Comparison of ENCODE assay signal across 14 cellular contexts in genomic region chr5:113199122-113199905, GRCh38.
DNase-seq lines count a peak whose midpoint lies in the region; ATAC-seq, FAIRE-seq and TF ChIP-seq lines count a peak whose summit lies in the region.
"Had no signal": no experiment of that assay in that cellular context is flagged by ENCODE, and none has a peak within 500 bp of the region (broad histone marks: within the 10 kb centered on the region; RNA-seq: fewer than 3 reads in every experiment).

No MANE protein-coding gene starts in this region.

- peaks cover 7% of the 10 kb centered on the region for H3K36me3 Mint-ChIP-seq in MCF 10A (ENCODE audit: insufficient read depth, unreplicated experiment)
- H3K36me3 Mint-ChIP-seq in activated CD8-positive, alpha-beta T cell treated with anti-CD3 and anti-CD28 coated beads for 36 hours (ENCODE audit: low read depth) = no peaks in the 10 kb centered on the region
- H3K36me3 Mint-ChIP-seq: activated CD8-positive, alpha-beta memory T cell treated with anti-CD3 and anti-CD28 coated beads, Interleukin-2, amount 10 ng/mL, durations not matched to agents 7 days and 5 days had no signal

- H3K27me3 Mint-ChIP-seq in MCF 10A (ENCODE audit: insufficient read depth, unreplicated experiment) = no peaks in the 10 kb centered on the region
- H3K27me3 Mint-ChIP-seq in activated CD8-positive, alpha-beta T cell treated with anti-CD3 and anti-CD28 coated beads for 36 hours = no peaks in the 10 kb centered on the region
- H3K27me3 Mint-ChIP-seq: activated CD8-positive, alpha-beta memory T cell treated with anti-CD3 and anti-CD28 coated beads, Interleukin-2, amount 10 ng/mL, durations not matched to agents 7 days and 5 days had no signal

- CTCF ChIA-PET in MCF 10A (lab: Yijun Ruan, JAX) = interaction anchor here (0.7 to 1.0 kb wide), 4 partner anchors 33 to 132 kb away, joined by 3 read pairs; no protein-coding TSS in a partner anchor
- CTCF ChIA-PET in activated CD8-positive, alpha-beta T cell treated with anti-CD3 and anti-CD28 coated beads for 36 hours (lab: Charles Lee) = interaction anchor here (1.3 kb wide), 1 partner anchor 413 kb away, joined by 3 read pairs; no protein-coding TSS in a partner anchor

- H3K27ac Mint-ChIP-seq in MCF 10A (ENCODE audit: low read depth, unreplicated experiment) = no peak overlapping the region
- no peak overlapping the region for H3K27ac Mint-ChIP-seq in activated CD8-positive, alpha-beta T cell treated with anti-CD3 and anti-CD28 coated beads for 36 hours
- H3K27ac Mint-ChIP-seq: activated CD8-positive, alpha-beta memory T cell treated with anti-CD3 and anti-CD28 coated beads, Interleukin-2, amount 10 ng/mL, durations not matched to agents 7 days and 5 days had no signal

- H3K9me3 Mint-ChIP-seq in MCF 10A (ENCODE audit: unreplicated experiment) = no peaks in the 10 kb centered on the region
- H3K9me3 Mint-ChIP-seq in activated CD8-positive, alpha-beta T cell treated with anti-CD3 and anti-CD28 coated beads for 36 hours = no peaks in the 10 kb centered on the region

- no peak for ATAC-seq in HG02763 (IDR thresholded peaks at IDR 0.05; ENCODE audit: unreplicated experiment)
- ATAC-seq in activated CD8-positive, alpha-beta T cell treated with anti-CD3 and anti-CD28 coated beads for 36 hours = no peak
- no peak for ATAC-seq in GM21515 (IDR thresholded peaks at IDR 0.05; ENCODE audit: unreplicated experiment)
- ATAC-seq: activated CD8-positive, alpha-beta memory T cell treated with anti-CD3 and anti-CD28 coated beads, Interleukin-2, amount 10 ng/mL, durations not matched to agents 7 days and 5 days had no signal

- 46 to 64% (median 47%) methylated on average over 5 of the region's 5 CpGs for whole genome bisulfite sequencing in small intestine, 3 donors

- no peaks in the 10 kb centered on the region for H3K27me3 ChIP-seq in breast epithelium
- H3K27me3 ChIP-seq in small intestine (ENCODE audit: control insufficient read depth in 2 of 2, insufficient read depth in 2 of 2, low read length in 2 of 2) = no peaks in the 10 kb centered on the region

- peaks cover 33% of the 10 kb centered on the region for H3K4me1 Mint-ChIP-seq in MCF 10A (ENCODE audit: insufficient read depth, unreplicated experiment)
- H3K4me1 Mint-ChIP-seq in activated CD8-positive, alpha-beta T cell treated with anti-CD3 and anti-CD28 coated beads for 36 hours (ENCODE audit: low read depth) = no peaks in the 10 kb centered on the region
- H3K4me1 Mint-ChIP-seq: activated CD8-positive, alpha-beta memory T cell treated with anti-CD3 and anti-CD28 coated beads, Interleukin-2, amount 10 ng/mL, durations not matched to agents 7 days and 5 days had no signal

- H3K36me3 ChIP-seq in breast epithelium (no peaks in the 10 kb centered on the region), small intestine (ENCODE audit: control insufficient read depth in 2 of 2, insufficient read depth in 2 of 2, low read length in 2 of 2) (no peaks in the 10 kb centered on the region)

- TF ChIP-seq POLR2A in breast epithelium (IDR thresholded peaks at IDR 0.05) = no peak

- H3K27ac ChIP-seq in breast epithelium (no peak overlapping the region), small intestine (ENCODE audit: low read depth in 1 of 2, low read length in 1 of 2) (no peak overlapping the region)
- H3K27ac ChIP-seq: PC-9 had no signal

- no TSS peak for BruUV-seq in MCF 10A (replicated peaks; lab: Mats Ljungman, UMichigan)

- no peaks in the 10 kb centered on the region for H3K9me3 ChIP-seq in breast epithelium
- no peaks in the 10 kb centered on the region for H3K9me3 ChIP-seq in small intestine (ENCODE audit: control insufficient read depth, low read depth)

- H3K4me3 ChIP-seq in breast epithelium (no peak overlapping the region), small intestine (ENCODE audit: low read depth in 1 of 2, low read length in 2 of 2) (no peak overlapping the region)
- H3K4me3 ChIP-seq: PC-9 had no signal

- no peak for TF ChIP-seq CTCF in MCF 10A (IDR thresholded peaks at IDR 0.05; ENCODE audit: unreplicated experiment)
- no peak for TF ChIP-seq CTCF in breast epithelium (IDR thresholded peaks at IDR 0.05)
- no peak for TF ChIP-seq CTCF in activated CD8-positive, alpha-beta T cell treated with anti-CD3 and anti-CD28 coated beads for 36 hours (IDR thresholded peaks at IDR 0.05)

- H3K4me1 ChIP-seq in breast epithelium = peaks cover 0 to under 1% of the 10 kb centered on the region in 2 donors
- no peaks in the 10 kb centered on the region for H3K4me1 ChIP-seq in small intestine (ENCODE audit: control insufficient read depth in 2 of 2, insufficient read depth in 1 of 2, low read depth in 1 of 2, low read length in 1 of 2)

- intact Hi-C loops in MCF 10A (cut with micrococcal nuclease) = no loop called here
- intact Hi-C loops in breast epithelium (cut with DNase I; ENCODE audit: low total_unique reads) = no loop called here
- intact Hi-C loops in activated CD8-positive, alpha-beta T cell treated with anti-CD3 and anti-CD28 coated beads for 36 hours (cut with micrococcal nuclease) = no loop called here

- no peak for FAIRE-seq in small intestine (lab: Jason Lieb, UNC)
- FAIRE-seq: HTR-8/SVneo had no signal

- POLR2A ChIA-PET in MCF 10A (lab: Yijun Ruan, JAX) = interaction anchor here (0.7 to 1.9 kb wide), 5 partner anchors 32 to 95 kb away, joined by 3 to 9 read pairs (median 4); no protein-coding TSS in a partner anchor
- POLR2A ChIA-PET in activated CD8-positive, alpha-beta T cell treated with anti-CD3 and anti-CD28 coated beads for 36 hours (lab: Charles Lee) = interaction anchor here (0.6 kb wide), 1 partner anchor 541 kb away, joined by 6 read pairs; no protein-coding TSS in a partner anchor

- H3K4me3 Mint-ChIP-seq in MCF 10A (ENCODE audit: unreplicated experiment) = no peak overlapping the region
- H3K4me3 Mint-ChIP-seq in activated CD8-positive, alpha-beta T cell treated with anti-CD3 and anti-CD28 coated beads for 36 hours = no peak overlapping the region
- H3K4me3 Mint-ChIP-seq: activated CD8-positive, alpha-beta memory T cell treated with anti-CD3 and anti-CD28 coated beads, Interleukin-2, amount 10 ng/mL, durations not matched to agents 7 days and 5 days had no signal

- DNase-seq in MCF 10A (ENCODE audit: unreplicated experiment) (peak; percentile 68), breast epithelium (ENCODE audit: low spot score in 2 of 2) (no peak), amniotic epithelial cell (ENCODE audit: low read depth) (peak; percentile 85), foreskin melanocyte (peak; percentile 68), small intestine (no peak)
- DNase-seq in activated CD8-positive, alpha-beta T cell treated with anti-CD3 and anti-CD28 coated beads for 36 hours = no peak
- DNase-seq: activated CD8-positive, alpha-beta memory T cell treated with anti-CD3 and anti-CD28 coated beads, Interleukin-2, amount 10 ng/mL, durations not matched to agents 7 days and 5 days; effector CD4-positive, alpha-beta T cell; GDM1; NCI-H1694 had no signal

Comparison
In these comparisons a context has a peak if more than half of its experiments do, and no peak if none do; other contexts are left out.
1. DNase-seq: peak in MCF 10A (single experiment), amniotic epithelial cell (single experiment) and foreskin melanocyte (single experiment); none in breast epithelium (0 of 2), small intestine (single experiment) and activated CD8-positive, alpha-beta T cell treated with anti-CD3 and anti-CD28 coated beads for 36 hours (single experiment).